In the genomic region with DNA sequence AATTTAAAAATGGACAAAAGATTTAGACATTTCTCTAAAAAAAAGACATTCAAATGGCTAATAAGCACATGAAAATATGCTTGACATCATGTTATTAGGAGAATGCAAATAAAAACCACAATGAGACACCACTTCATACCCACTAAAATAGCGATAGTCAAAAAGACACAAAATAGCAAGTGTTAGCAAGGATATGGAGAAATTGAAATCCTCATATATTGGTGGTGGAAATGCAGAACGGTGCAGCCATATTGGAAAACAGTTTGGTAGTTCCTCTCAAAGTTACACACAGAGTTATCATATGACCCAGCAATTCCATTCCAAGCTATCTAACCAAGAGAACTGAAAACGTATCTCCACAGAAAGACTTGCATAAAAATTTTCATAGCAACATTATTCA, we compare ENCODE assay signal across 8 cellular contexts.
"Had no signal": no experiment of that assay in that cellular context is flagged by ENCODE, and none has a peak within 500 bp of the region (broad histone marks: within the 10 kb centered on the region; RNA-seq: fewer than 3 reads in every experiment).

No MANE protein-coding gene starts in this region.

- DNase-seq: GDM1, GF-D8 had no signal

- ATAC-seq: GM12878 had no signal

- FAIRE-seq: G401.6, GM12878, GM12891, GM12892, GM18507, GM19239 had no signal

- H3K4me3 ChIP-seq: GM12878 had no signal
